In the genomic region with DNA sequence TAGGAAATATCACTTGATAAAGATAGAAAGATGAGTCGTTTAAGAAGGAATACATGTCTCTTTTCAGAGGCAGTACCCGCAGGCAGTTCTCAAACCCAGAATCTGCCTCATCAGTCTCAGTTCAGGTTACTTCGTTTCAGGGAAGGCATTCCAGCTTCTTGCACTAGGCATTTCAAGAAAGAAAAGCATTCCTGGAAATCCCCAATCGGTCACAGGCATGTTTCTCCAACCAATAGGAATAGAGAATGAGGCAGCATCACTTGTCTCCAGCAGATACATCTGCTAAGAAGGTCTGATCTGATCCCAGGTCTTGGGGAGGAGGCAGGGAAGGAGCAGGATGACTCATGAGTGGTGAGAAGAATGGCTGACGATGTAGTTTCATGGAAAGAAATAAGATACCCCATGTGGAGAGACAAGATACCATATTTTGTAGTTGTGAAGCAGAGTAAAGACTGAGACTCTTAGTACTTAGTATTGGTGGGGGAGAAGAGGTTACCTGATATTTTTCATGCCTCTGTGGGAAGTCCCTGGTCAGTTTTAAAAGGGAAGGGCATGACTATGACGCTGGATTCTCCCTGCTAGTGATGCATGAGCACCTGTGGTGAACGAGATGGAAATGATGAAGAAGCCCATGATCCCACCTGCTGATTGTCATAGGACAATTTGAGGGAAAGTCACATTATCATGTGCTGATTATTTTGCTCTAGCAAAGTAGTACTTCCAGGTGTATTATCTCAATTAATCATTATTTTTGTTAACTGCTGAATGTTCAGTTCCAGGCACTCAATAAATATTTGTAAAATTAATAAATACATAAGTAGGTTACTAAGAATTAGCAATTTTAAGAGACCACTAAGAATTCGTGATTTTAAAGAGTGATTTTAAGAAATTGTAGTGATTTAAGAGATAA, we compare ENCODE assay signal across 9 cellular contexts. TPM values are rescaled to one million over a fixed set of nuclear protein-coding genes. Genes with fewer than 3 reads are reported as not detected.
DNase-seq lines count a peak whose midpoint lies in the region; ATAC-seq and TF ChIP-seq lines count a peak whose summit lies in the region.
"Had no signal": no experiment of that assay in that cellular context is flagged by ENCODE, and none has a peak within 500 bp of the region (broad histone marks: within the 10 kb centered on the region; RNA-seq: fewer than 3 reads in every experiment).

No MANE protein-coding gene starts in this region.

- POLR2A ChIA-PET in activated CD8-positive, alpha-beta T cell treated with anti-CD3 and anti-CD28 coated beads for 36 hours (lab: Charles Lee): interaction anchor here (1.4 kb wide), 1 partner anchor 13 kb away, joined by 3 read pairs; no protein-coding TSS in a partner anchor

- no peaks in the 10 kb centered on the region for H3K36me3 Mint-ChIP-seq in activated CD8-positive, alpha-beta T cell treated with anti-CD3 and anti-CD28 coated beads for 36 hours (ENCODE audit: low read depth)
- no peaks in the 10 kb centered on the region for H3K36me3 Mint-ChIP-seq in type B pancreatic cell

- peak; percentile 63 for DNase-seq in AG20443 (ENCODE audit: low spot score)
- peak; percentile 62 for DNase-seq in NCI-H2227 treated with DMSO at 0.1 percent for 48 hours (lab: John Stamatoyannopoulos, UW)
- DNase-seq in activated CD8-positive, alpha-beta T cell treated with anti-CD3 and anti-CD28 coated beads for 36 hours: peak; percentile 66
- DNase-seq in erythroblast (lab: John Stamatoyannopoulos, UW): peak; percentile 78 to 89
- DNase-seq in mucosa of gallbladder (ENCODE audit: low spot score): peak; percentile 81
- peak; percentile 72 for DNase-seq in type B pancreatic cell (ENCODE audit: extremely low spot score, unreplicated experiment)

- no peaks in the 10 kb centered on the region for H3K9me3 Mint-ChIP-seq in activated CD8-positive, alpha-beta T cell treated with anti-CD3 and anti-CD28 coated beads for 36 hours
- H3K9me3 Mint-ChIP-seq in type B pancreatic cell: no peaks in the 10 kb centered on the region
- H3K9me3 Mint-ChIP-seq: T-helper 1 cell treated with Interleukin-12 subunit alpha and Interleukin-12 subunit beta and Interleukin-4 antibody, amounts not matched to agents 30 μg/mL and 1 μg/mL, for 36 hours had no signal

- peaks cover 3% of the 10 kb centered on the region for H3K27me3 Mint-ChIP-seq in activated CD8-positive, alpha-beta T cell treated with anti-CD3 and anti-CD28 coated beads for 36 hours
- H3K27me3 Mint-ChIP-seq in type B pancreatic cell: peaks cover 3% of the 10 kb centered on the region

- no peak for TF ChIP-seq POLR2A in erythroblast (IDR thresholded peaks at IDR 0.05; ENCODE audit: low read length)

- H3K27ac Mint-ChIP-seq in activated CD8-positive, alpha-beta T cell treated with anti-CD3 and anti-CD28 coated beads for 36 hours: no peak overlapping the region
- H3K27ac Mint-ChIP-seq in type B pancreatic cell: no peak overlapping the region
- H3K27ac Mint-ChIP-seq: T-helper 1 cell treated with Interleukin-12 subunit alpha and Interleukin-12 subunit beta and Interleukin-4 antibody, amounts not matched to agents 30 μg/mL and 1 μg/mL, for 36 hours had no signal

- CTCF ChIA-PET in activated CD8-positive, alpha-beta T cell treated with anti-CD3 and anti-CD28 coated beads for 36 hours (lab: Charles Lee): interaction anchor here (1.1 to 1.5 kb wide), 2 partner anchors 13 to 90 kb away, joined by 4 to 10 read pairs; no protein-coding TSS in a partner anchor

- no peak overlapping the region for H3K4me3 Mint-ChIP-seq in activated CD8-positive, alpha-beta T cell treated with anti-CD3 and anti-CD28 coated beads for 36 hours
- H3K4me3 Mint-ChIP-seq in type B pancreatic cell: no peak overlapping the region
- H3K4me3 Mint-ChIP-seq: T-helper 1 cell treated with Interleukin-12 subunit alpha and Interleukin-12 subunit beta and Interleukin-4 antibody, amounts not matched to agents 30 μg/mL and 1 μg/mL, for 36 hours had no signal

- no peak for TF ChIP-seq CTCF in activated CD8-positive, alpha-beta T cell treated with anti-CD3 and anti-CD28 coated beads for 36 hours (IDR thresholded peaks at IDR 0.05)
- no peak for TF ChIP-seq CTCF in type B pancreatic cell (conservative IDR thresholded peaks at IDR 0.05)

- intact Hi-C loops in activated CD8-positive, alpha-beta T cell treated with anti-CD3 and anti-CD28 coated beads for 36 hours (cut with micrococcal nuclease): no loop called here

- ATAC-seq in GM18517 (IDR thresholded peaks at IDR 0.05; ENCODE audit: unreplicated experiment) (peak; percentile 90), HG02943 (IDR thresholded peaks at IDR 0.05; ENCODE audit: low read depth, unreplicated experiment) (peak; percentile 81)
- peak; percentile 98 for ATAC-seq in activated CD8-positive, alpha-beta T cell treated with anti-CD3 and anti-CD28 coated beads for 36 hours

- H3K4me1 Mint-ChIP-seq in activated CD8-positive, alpha-beta T cell treated with anti-CD3 and anti-CD28 coated beads for 36 hours (ENCODE audit: low read depth): peaks cover 12% of the 10 kb centered on the region
- H3K4me1 Mint-ChIP-seq in type B pancreatic cell (ENCODE audit: unreplicated experiment): no peaks in the 10 kb centered on the region

RNA-seq across cellular contexts. Expression of gene HLA-DRB1, which starts 20.3 kb away (rescaled TPM):
- total RNA-seq in activated CD8-positive, alpha-beta T cell treated with anti-CD3 and anti-CD28 coated beads for 36 hours: 10 to 100 TPM; 21.8 to 22.7 TPM
- total RNA-seq in mucosa of gallbladder (174 TPM), type B pancreatic cell (ENCODE audit: low replicate concordance) (24.3 and 88.9 TPM in 2 replicates)

RNA-seq across cellular contexts. Expression of gene HLA-DQA1, which starts 27.2 kb away (rescaled TPM):
- total RNA-seq in activated CD8-positive, alpha-beta T cell treated with anti-CD3 and anti-CD28 coated beads for 36 hours: 1 to 10 TPM; 3.4 to 3.9 TPM
- total RNA-seq in mucosa of gallbladder (38.8 TPM), type B pancreatic cell (ENCODE audit: low replicate concordance) (not detected in 2 replicates)

RNA-seq across cellular contexts. Expression of gene HLA-DQB1, which starts 56.5 kb away (rescaled TPM):
- total RNA-seq in activated CD8-positive, alpha-beta T cell treated with anti-CD3 and anti-CD28 coated beads for 36 hours: 1 to 10 TPM; 5.3 to 6.9 TPM
- total RNA-seq in mucosa of gallbladder (23.2 TPM), type B pancreatic cell (ENCODE audit: low replicate concordance) (5.1 and 12.8 TPM in 2 replicates)

Comparison
In these comparisons a context has a peak if more than half of its experiments do, and no peak if none do; other contexts are left out.
1. Peak in every context shown above with its lines: DNase-seq and ATAC-seq.